10 cellular contexts compared by ENCODE assay signal in the genomic region with DNA sequence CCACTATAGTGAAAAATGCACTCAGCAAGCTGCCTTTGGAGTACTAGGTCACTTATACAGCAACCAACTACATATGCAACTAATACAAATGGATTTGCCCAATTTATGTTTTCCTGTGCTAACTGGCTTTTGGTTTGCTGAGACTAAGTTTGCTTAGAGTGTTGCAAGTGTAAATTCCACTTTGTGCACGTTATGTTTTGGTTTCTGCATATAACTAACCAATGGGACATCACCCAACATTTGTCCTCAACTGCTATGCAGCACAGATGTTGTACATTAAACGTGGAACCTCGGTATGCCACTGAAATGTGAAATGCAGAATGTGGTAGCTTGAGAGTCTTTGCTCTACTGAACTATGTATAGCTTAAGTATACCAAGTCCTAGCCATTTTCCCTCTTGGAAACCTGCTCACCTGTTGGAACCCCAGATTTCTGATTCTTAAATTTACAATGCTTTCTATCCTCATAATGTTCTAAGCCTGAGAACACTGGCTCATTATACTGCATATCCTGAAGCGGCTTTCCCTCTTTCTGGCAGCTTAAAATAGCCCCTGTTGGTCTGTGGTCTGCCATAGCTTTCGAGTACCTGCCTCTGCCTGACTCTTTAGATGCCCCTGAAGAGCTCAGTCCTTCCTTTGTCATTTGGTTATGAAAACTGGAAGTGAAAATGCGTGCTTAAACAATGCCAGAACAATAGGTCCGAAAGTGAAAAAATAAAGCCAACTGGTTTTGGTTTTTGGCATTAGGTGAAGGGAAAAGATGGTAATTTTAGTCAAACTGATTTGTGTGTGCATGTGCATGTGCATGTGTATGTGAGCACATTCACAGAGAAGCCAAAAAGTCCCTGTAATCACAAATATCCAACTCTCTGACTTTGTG.
DNase-seq lines count a peak whose midpoint lies in the region; ATAC-seq and TF ChIP-seq lines count a peak whose summit lies in the region.
"Had no signal": no experiment of that assay in that cellular context is flagged by ENCODE, and none has a peak within 500 bp of the region (broad histone marks: within the 10 kb centered on the region; RNA-seq: fewer than 3 reads in every experiment).

No MANE protein-coding gene starts in this region.

- H3K9me3 Mint-ChIP-seq in activated T-cell treated with anti-CD3 and anti-CD28 coated beads, Interleukin-2, amount 50 U/mL, for 4 hours: no peaks in the 10 kb centered on the region
- H3K9me3 Mint-ChIP-seq: activated CD8-positive, alpha-beta T cell treated with anti-CD3 and anti-CD28 coated beads for 36 hours; activated naive CD4-positive, alpha-beta T cell treated with anti-CD3 and anti-CD28 coated beads, Interleukin-2, amount 50 U/mL, for 72 hours; T-helper 1 cell treated with Interleukin-12 subunit alpha and Interleukin-12 subunit beta and Interleukin-4 antibody, amounts not matched to agents 30 μg/mL and 1 μg/mL, for 36 hours had no signal

- no peak for TF ChIP-seq EP300 in ovary (IDR thresholded peaks at IDR 0.05)

- H3K4me1 Mint-ChIP-seq in activated T-cell treated with anti-CD3 and anti-CD28 coated beads, Interleukin-2, amount 50 U/mL, for 4 hours (ENCODE audit: low read depth): peaks cover 4% of the 10 kb centered on the region

- H3K9me3 ChIP-seq in ovary (no peaks in the 10 kb centered on the region), upper lobe of right lung (no peaks in the 10 kb centered on the region)

- H3K4me1 ChIP-seq in ovary (ENCODE audit: insufficient read depth) (no peaks in the 10 kb centered on the region), upper lobe of right lung (no peaks in the 10 kb centered on the region)

- ATAC-seq in GM19023 (IDR thresholded peaks at IDR 0.05; ENCODE audit: unreplicated experiment) (peak; percentile 86), GM21786 (IDR thresholded peaks at IDR 0.05; ENCODE audit: unreplicated experiment) (peak; percentile 86), HG03342 (IDR thresholded peaks at IDR 0.05; ENCODE audit: unreplicated experiment) (peak; percentile 89), upper lobe of right lung (no peak)
- no peak for ATAC-seq in activated T-cell treated with anti-CD3 and anti-CD28 coated beads, Interleukin-2, amount 50 U/mL, for 4 hours
- ATAC-seq: activated CD8-positive, alpha-beta T cell treated with anti-CD3 and anti-CD28 coated beads for 36 hours; activated naive CD4-positive, alpha-beta T cell treated with anti-CD3 and anti-CD28 coated beads, Interleukin-2, amount 50 U/mL, for 72 hours had no signal

- WGBS in ovary, 3 donors: 44 to 58% (median 50%) methylated on average over 7 of the region's 7 CpGs

- H3K36me3 Mint-ChIP-seq in activated T-cell treated with anti-CD3 and anti-CD28 coated beads, Interleukin-2, amount 50 U/mL, for 4 hours (ENCODE audit: insufficient read depth): no peaks in the 10 kb centered on the region
- H3K36me3 Mint-ChIP-seq: activated naive CD4-positive, alpha-beta T cell treated with anti-CD3 and anti-CD28 coated beads, Interleukin-2, amount 50 U/mL, for 72 hours had no signal

- TF ChIP-seq CTCF in ovary (IDR thresholded peaks at IDR 0.05): no peak
- TF ChIP-seq CTCF in upper lobe of right lung (IDR thresholded peaks at IDR 0.05): no peak

- intact Hi-C loops in ovary (cut with DNase I): no loop called here
- intact Hi-C loops in upper lobe of right lung (cut with DNase I): no loop called here

- H3K27me3 ChIP-seq in ovary: no peaks in the 10 kb centered on the region
- no peaks in the 10 kb centered on the region for H3K27me3 ChIP-seq in upper lobe of right lung

- H3K36me3 ChIP-seq in ovary (no peaks in the 10 kb centered on the region), upper lobe of right lung (no peaks in the 10 kb centered on the region)

- H3K4me3 ChIP-seq in ovary: no peak overlapping the region
- no peak overlapping the region for H3K4me3 ChIP-seq in upper lobe of right lung

- H3K4me3 Mint-ChIP-seq in activated T-cell treated with anti-CD3 and anti-CD28 coated beads, Interleukin-2, amount 50 U/mL, for 4 hours: no peak overlapping the region
- H3K4me3 Mint-ChIP-seq: activated CD8-positive, alpha-beta T cell treated with anti-CD3 and anti-CD28 coated beads for 36 hours; T-helper 1 cell treated with Interleukin-12 subunit alpha and Interleukin-12 subunit beta and Interleukin-4 antibody, amounts not matched to agents 30 μg/mL and 1 μg/mL, for 36 hours had no signal

- DNase-seq in ovary: no peak
- no peak for DNase-seq in upper lobe of right lung
- no peak for DNase-seq in activated T-cell treated with anti-CD3 and anti-CD28 coated beads, Interleukin-2, amount 50 U/mL, for 4 hours
- DNase-seq in T-helper 9 cell: no peak
- DNase-seq: activated CD8-positive, alpha-beta T cell treated with anti-CD3 and anti-CD28 coated beads for 36 hours had no signal

- TF ChIP-seq POLR2A in ovary (IDR thresholded peaks at IDR 0.05): no peak

- H3K27ac ChIP-seq in ovary (no peak overlapping the region), upper lobe of right lung (no peak overlapping the region)

- H3K27me3 Mint-ChIP-seq in activated T-cell treated with anti-CD3 and anti-CD28 coated beads, Interleukin-2, amount 50 U/mL, for 4 hours (ENCODE audit: low read depth): no peaks in the 10 kb centered on the region
- H3K27me3 Mint-ChIP-seq: activated CD8-positive, alpha-beta T cell treated with anti-CD3 and anti-CD28 coated beads for 36 hours had no signal

Comparison
In these comparisons a context has a peak if more than half of its experiments do, and no peak if none do; other contexts are left out.
1. ATAC-seq: peak in GM19023 (single experiment), GM21786 (single experiment) and HG03342 (single experiment); none in upper lobe of right lung (single experiment) and activated T-cell treated with anti-CD3 and anti-CD28 coated beads, Interleukin-2, amount 50 U/mL, for 4 hours (0 of 2).